In the genomic region with DNA sequence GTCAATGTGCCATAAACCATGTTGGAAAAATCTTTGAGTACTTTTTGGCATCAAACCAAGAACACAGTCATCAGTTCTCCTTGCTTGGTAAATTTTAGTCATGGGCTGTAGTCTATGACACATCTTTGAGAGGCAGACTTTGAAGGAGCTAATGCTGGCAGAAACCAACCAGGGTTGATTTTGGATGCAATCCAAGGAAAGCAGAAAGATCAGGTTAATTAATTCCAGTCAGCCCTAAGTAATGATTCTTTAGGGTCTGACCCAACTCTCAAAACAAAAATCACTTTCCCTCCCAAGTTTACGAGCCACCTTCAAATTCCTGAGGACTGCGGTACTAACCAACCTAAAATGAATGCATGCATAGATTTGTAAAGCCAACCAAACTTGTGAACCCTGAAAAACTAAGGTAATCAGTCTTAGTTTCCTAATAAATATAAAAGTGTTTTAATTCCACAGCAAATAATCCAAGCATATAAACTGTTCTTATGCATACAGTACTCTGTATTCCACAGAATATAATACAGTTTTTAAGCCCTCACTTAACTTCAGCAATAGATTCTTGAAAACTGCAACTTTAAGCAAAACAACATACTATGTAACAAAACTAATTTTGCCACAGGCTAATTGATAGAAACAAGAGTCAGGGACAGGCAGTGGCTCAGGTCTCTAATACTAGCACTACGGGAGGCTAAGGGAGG, we compare ENCODE assay signal across 11 cellular contexts. TPM values are rescaled to one million over a fixed set of nuclear protein-coding genes. Genes with fewer than 3 reads are reported as not detected.
A peak's percentile ranks its signal among the peaks of the same experiment; 100 is the strongest.
DNase-seq lines count a peak whose midpoint lies in the region; ATAC-seq and TF ChIP-seq lines count a peak whose summit lies in the region.
"Had no signal": no experiment of that assay in that cellular context is flagged by ENCODE, and none has a peak within 500 bp of the region (broad histone marks: within the 10 kb centered on the region; RNA-seq: fewer than 3 reads in every experiment).

No MANE protein-coding gene starts in this region.

- no peak for ATAC-seq in gastroesophageal sphincter

- H3K27me3 ChIP-seq in gastroesophageal sphincter (no peaks in the 10 kb centered on the region), tibial artery (no peaks in the 10 kb centered on the region), H7 (ENCODE audit: control insufficient read depth, insufficient read depth, low read length) (no peaks in the 10 kb centered on the region)
- H3K27me3 ChIP-seq in effector memory CD4-positive, alpha-beta T cell (replicated peaks; ENCODE audit: control insufficient read depth, insufficient read depth, low read length, poor library complexity, severe bottlenecking): no peaks in the 10 kb centered on the region

- 82 to 85% methylated on average over 2 to 3 of the region's 3 CpGs for WGBS in gastroesophageal sphincter (ENCODE audit: low coverage in 1 of 2), 2 donors

- POLR2A ChIA-PET in AG04449 (lab: Yijun Ruan, JAX): no interaction called here

- intact Hi-C loops in tibial artery (cut with DNase I; ENCODE audit: low total_unique reads): no loop called here

- TF ChIP-seq EP300 in gastroesophageal sphincter (IDR thresholded peaks at IDR 0.05): no peak

- no peak for TF ChIP-seq POLR2A in gastroesophageal sphincter (IDR thresholded peaks at IDR 0.05)

- H3K4me1 ChIP-seq in gastroesophageal sphincter (peaks cover 0 to 23% (median 0%) of the 10 kb centered on the region in 3 donors), tibial artery (peaks cover 0 to 18% (median 3%) of the 10 kb centered on the region in 4 donors)
- no peaks in the 10 kb centered on the region for H3K4me1 ChIP-seq in effector memory CD4-positive, alpha-beta T cell (ENCODE audit: control insufficient read depth, insufficient read depth, low read length, poor library complexity, severe bottlenecking)

- CTCF ChIA-PET in AG04449 (lab: Yijun Ruan, JAX): interaction anchor here (1.0 to 1.4 kb wide), 2 partner anchors 18 to 844 kb away, joined by 4 to 6 read pairs; no protein-coding TSS in a partner anchor

- H3K9ac ChIP-seq in SK-N-MC (ENCODE audit: insufficient read length): no peak overlapping the region

- H3K36me3 ChIP-seq in SK-N-MC (ENCODE audit: insufficient read depth, low read length): no peaks in the 10 kb centered on the region
- no peaks in the 10 kb centered on the region for H3K36me3 ChIP-seq in gastroesophageal sphincter
- H3K36me3 ChIP-seq in effector memory CD4-positive, alpha-beta T cell (ENCODE audit: control insufficient read depth, insufficient read depth, low read length): no peaks in the 10 kb centered on the region
- no peaks in the 10 kb centered on the region for H3K36me3 ChIP-seq in tibial artery
- no peaks in the 10 kb centered on the region for H3K36me3 ChIP-seq in H7 (replicated peaks; ENCODE audit: control insufficient read depth, insufficient read depth, low read length)

- peak overlapping the region; percentile 71 for H3K27ac ChIP-seq in SK-N-MC
- no peak overlapping the region for H3K27ac ChIP-seq in gastroesophageal sphincter
- H3K27ac ChIP-seq in effector memory CD4-positive, alpha-beta T cell (ENCODE audit: insufficient read depth, low read length, poor library complexity, severe bottlenecking): no peak overlapping the region
- H3K27ac ChIP-seq in tibial artery: no peak overlapping the region

- H3K9me3 ChIP-seq in SK-N-MC (ENCODE audit: low read depth, low read length): no peaks in the 10 kb centered on the region
- H3K9me3 ChIP-seq in gastroesophageal sphincter: no peaks in the 10 kb centered on the region
- H3K9me3 ChIP-seq in effector memory CD4-positive, alpha-beta T cell (ENCODE audit: control insufficient read depth, low read length): no peaks in the 10 kb centered on the region
- no peaks in the 10 kb centered on the region for H3K9me3 ChIP-seq in tibial artery

- DNase-seq in AG04449 (ENCODE audit: low read depth, low spot score): peak; percentile 65
- peak; percentile 84 for DNase-seq in HCEC 1CT
- peak; percentile 47 for DNase-seq in SK-N-MC (ENCODE audit: low read depth, low spot score)
- DNase-seq in iris pigment epithelial cell (ENCODE audit: low read depth): peak; percentile 92
- DNase-seq in effector memory CD4-positive, alpha-beta T cell: no peak
- no peak for DNase-seq in tibial artery
- DNase-seq in H7: no peak
- DNase-seq: activated effector memory CD4-positive, alpha-beta T cell treated with Interleukin-2 at 50 U/mL for 16 hours; NCI-H526 treated with DMSO at 0.1 percent for 48 hours had no signal

- H3K4me3 ChIP-seq in AG04449 (ENCODE audit: low read depth, low read length) (no peak overlapping the region), SK-N-MC (peak overlapping the region; percentile 27), gastroesophageal sphincter (no peak overlapping the region), tibial artery (no peak overlapping the region), H7 (ENCODE audit: insufficient read depth, low read depth, low read length) (no peak overlapping the region)
- H3K4me3 ChIP-seq in effector memory CD4-positive, alpha-beta T cell (ENCODE audit: insufficient read depth, low read depth, low read length, poor library complexity, severe bottlenecking): no peak overlapping the region
- H3K4me3 ChIP-seq: lung had no signal

- TF ChIP-seq CTCF in AG04449 (IDR thresholded peaks at IDR 0.05; ENCODE audit: insufficient read depth, low read length, missing control alignments) (no peak), gastroesophageal sphincter (IDR thresholded peaks at IDR 0.05) (no peak), tibial artery (IDR thresholded peaks at IDR 0.05) (no peak)

RNA-seq across cellular contexts. Expression of gene AP1S3, which starts 22.0 kb away (rescaled TPM):
- total RNA-seq in gastroesophageal sphincter: 1 to 10 TPM in 1 of 4 donors, under 1 TPM in 2, not detected in 1; 0.23 to 4.6 (median 0.54) TPM
- total RNA-seq in H7 (2014; rRNA removed; shearing (Covaris generic)): 3.3 and 4.6 TPM in 2 replicates

Comparison
In these comparisons a context has a peak if more than half of its experiments do, and no peak if none do; other contexts are left out.
1. DNase-seq: peak in AG04449 (single experiment), HCEC 1CT (single experiment), SK-N-MC (single experiment) and iris pigment epithelial cell (single experiment); none in effector memory CD4-positive, alpha-beta T cell (0 of 3), tibial artery (0 of 2) and H7 (single experiment).